In the genomic region with DNA sequence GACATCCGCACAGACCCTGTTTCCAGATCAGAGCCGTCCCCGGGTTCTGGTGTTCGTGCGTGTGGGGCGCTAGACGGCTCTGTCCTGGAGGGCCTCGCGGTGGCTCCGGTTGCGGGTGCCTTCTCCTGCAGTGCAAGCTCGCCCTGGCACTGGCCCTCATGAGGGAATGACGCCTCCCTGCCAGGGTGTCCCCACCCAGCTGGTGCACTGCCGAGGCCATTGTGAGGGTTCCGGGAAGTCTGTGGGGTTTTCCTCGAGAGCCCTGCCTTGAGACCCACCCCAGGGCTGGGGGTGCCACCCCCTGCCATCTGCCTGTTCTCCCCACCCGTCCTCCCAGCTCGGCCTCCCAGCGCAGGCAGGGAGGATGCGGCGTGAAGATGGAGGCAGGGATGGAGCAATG, we compare ENCODE assay signal across 1 cellular context.
TF ChIP-seq lines count a peak whose summit lies in the region.

No MANE protein-coding gene starts in this region.

TF ChIP-seq in A549, 52 proteins besides CTCF, POLR2A, EP300 and RAD21:
- TF ChIP-seq EHMT2 (IDR thresholded peaks at IDR 0.05; ENCODE audit: low read depth): no peak
- TF ChIP-seq ELK1 (IDR thresholded peaks at IDR 0.05; ENCODE audit: low read depth, low read length): no peak
- no peak for TF ChIP-seq CBX2 (IDR thresholded peaks at IDR 0.05; ENCODE audit: borderline replicate concordance, low read depth)
